ENCODE assay signal across 8 cellular contexts in genomic region chr16:49484454-49484853, GRCh38.
DNase-seq lines count a peak whose midpoint lies in the region; ATAC-seq, FAIRE-seq and TF ChIP-seq lines count a peak whose summit lies in the region.

No MANE protein-coding gene starts in this region.

- no TSS peak for BruUV-seq in GM12878 (replicated peaks; lab: Mats Ljungman, UMichigan)

- H3K79me2 ChIP-seq in GM12878 (ENCODE audit: control insufficient read depth, insufficient read depth, low read length) = no peaks in the 10 kb centered on the region

- TF ChIP-seq POLR2A in GM12891 (IDR thresholded peaks at IDR 0.05; ENCODE audit: low read depth, low read length) (no peak), GM12878 (IDR thresholded peaks at IDR 0.05; ENCODE audit: low read depth, low read length) (no peak), right lobe of liver (IDR thresholded peaks at IDR 0.05) (no peak)

- TF ChIP-seq CTCF in GM12878 (IDR thresholded peaks at IDR 0.05 in 2 of 3, conservative IDR thresholded peaks at IDR 0.05 in 1 of 3; ENCODE audit: control insufficient read depth in 2 of 3, extremely low read depth in 1 of 3, insufficient read depth in 1 of 3, low read depth in 3 of 3, low read length in 3 of 3) (no peak), right lobe of liver (IDR thresholded peaks at IDR 0.05) (no peak), thoracic aorta (IDR thresholded peaks at IDR 0.05) (no peak)

- in situ Hi-C loops in GM12878 (cut with MboI) = no loop called here

- no peaks in the 10 kb centered on the region for H3K9me3 ChIP-seq in GM12878 (replicated peaks; ENCODE audit: control insufficient read depth, insufficient read depth, low read length)
- H3K9me3 ChIP-seq in right lobe of liver = no peaks in the 10 kb centered on the region
- peaks cover 7% of the 10 kb centered on the region for H3K9me3 ChIP-seq in thoracic aorta

- no peak overlapping the region for H2AFZ ChIP-seq in GM12878 (ENCODE audit: control insufficient read depth, low read depth, low read length)

- no peaks in the 10 kb centered on the region for H3K36me3 ChIP-seq in GM12878 (ENCODE audit: control insufficient read depth in 2 of 2, insufficient read depth in 2 of 2, low read length in 1 of 2)
- H3K36me3 ChIP-seq in right lobe of liver = no peaks in the 10 kb centered on the region
- no peaks in the 10 kb centered on the region for H3K36me3 ChIP-seq in thoracic aorta

- peaks cover 0 to 2% of the 10 kb centered on the region in 2 experiments; a peak in 1 of 4 replicates for H3K27me3 ChIP-seq in GM12878 (replicated peaks in 1 of 2; ENCODE audit: control insufficient read depth in 2 of 2, insufficient read depth in 2 of 2, low read length in 1 of 2)
- H3K27me3 ChIP-seq in right lobe of liver = no peaks in the 10 kb centered on the region
- H3K27me3 ChIP-seq in thoracic aorta (replicated peaks; ENCODE audit: insufficient read depth) = no peaks in the 10 kb centered on the region

- no peak for TF ChIP-seq EP300 in GM12878 (IDR thresholded peaks at IDR 0.05; ENCODE audit: borderline replicate concordance in 1 of 2, control insufficient read depth in 1 of 2, low read depth in 2 of 2, low read length in 2 of 2)

- H3K4me1 ChIP-seq in GM12878 (ENCODE audit: control insufficient read depth, insufficient read depth, low read length) (no peaks in the 10 kb centered on the region), right lobe of liver (peaks cover 0 to 6% (median 2%) of the 10 kb centered on the region in 4 donors), thoracic aorta (ENCODE audit: control insufficient read depth in 1 of 2, low read depth in 2 of 2) (peaks cover 3 to 10% of the 10 kb centered on the region in 2 donors)

- intact Hi-C loops in GM12878 (cut with micrococcal nuclease; ENCODE audit: unreplicated experiment) = no loop called here
- intact Hi-C loops in right lobe of liver (cut with DNase I) = no loop called here

- RAD21 ChIA-PET in GM12878 (lab: Charles Lee; ENCODE audit: unreplicated experiment) = no interaction called here

- H3K4me2 ChIP-seq in GM12878 (ENCODE audit: control insufficient read depth, insufficient read depth) = 0 out of 2 replicates have a peak overlapping the region, but pooled peaks have one; percentile 13

- no peak overlapping the region for H3K27ac ChIP-seq in GM12878 (ENCODE audit: control insufficient read depth, insufficient read depth)
- peak overlapping the region in 2 of 3 donors; percentile 60 to 63 for H3K27ac ChIP-seq in right lobe of liver
- H3K27ac ChIP-seq in thoracic aorta = peak overlapping the region in 1 of 2 donors; percentile 72

- no peaks in the 10 kb centered on the region for H4K20me1 ChIP-seq in GM12878 (ENCODE audit: control insufficient read depth, insufficient read depth)

- FAIRE-seq in GM12891 (lab: Jason Lieb, UNC) (peak; percentile 75), GM12878 (lab: Jason Lieb, UNC) (no peak)

- DNase-seq in GM12891 (ENCODE audit: insufficient read length, low spot score) (peak; percentile 78), GM12878 (ENCODE audit: low read depth, low spot score) (no peak), right lobe of liver (peak; percentile 84 to 95 (median 92)), thoracic aorta (ENCODE audit: low spot score) (peak; percentile 43), NCI-H1417 (lab: John Stamatoyannopoulos, UW) (no peak), NCI-H345 treated with DMSO at 0.1 percent for 48 hours (lab: John Stamatoyannopoulos, UW; ENCODE audit: unreplicated experiment) (no peak)

- 7% methylated on average over 18 of the region's 18 CpGs for WGBS in GM12878 (ENCODE audit: insufficient coverage, insufficient replicate concordance, low lambda C conversion rate, missing lambda C conversion rate)
- 18% methylated on average over 3 of the region's 18 CpGs for WGBS in right lobe of liver (ENCODE audit: insufficient coverage, low coverage, low lambda C conversion rate, missing lambda C conversion rate)

- no peak for TF ChIP-seq RAD21 in GM12878 (IDR thresholded peaks at IDR 0.05; ENCODE audit: insufficient read depth, low read depth, low read length)

- no peak overlapping the region for H3K9ac ChIP-seq in GM12878 (ENCODE audit: control insufficient read depth, insufficient read depth, low read length)

- ATAC-seq in HG03354 (IDR thresholded peaks at IDR 0.05; ENCODE audit: poor library complexity, severe bottlenecking, unreplicated experiment) = peak; percentile 89
- ATAC-seq in GM12878 = peak; percentile 87
- peak; percentile 100 for ATAC-seq in right lobe of liver
- ATAC-seq in thoracic aorta (ENCODE audit: insufficient number of reproducible peaks, low FRiP score, low read depth) = peak; percentile 56
- no peak for ATAC-seq in HG02870 (IDR thresholded peaks at IDR 0.05; ENCODE audit: unreplicated experiment)

- POLR2A ChIA-PET in GM12878 (lab: Charles Lee) = no interaction called here

- H3K4me3 ChIP-seq in GM12878 (no peak overlapping the region), right lobe of liver (no peak overlapping the region), thoracic aorta (peak overlapping the region; percentile 59)

- SMC1A ChIA-PET in GM12878 (lab: Charles Lee; ENCODE audit: uncharacterized antibody, unreplicated experiment) = no interaction called here

- CTCF ChIA-PET in GM12878 (lab: Yijun Ruan, JAX) = no interaction called here

TF ChIP-seq in GM12891, 5 proteins besides CTCF, POLR2A, EP300 and RAD21:
- TF ChIP-seq TAF1 (IDR thresholded peaks at IDR 0.05; ENCODE audit: low read depth, low read length) (no peak), POU2F2 (IDR thresholded peaks at IDR 0.05; ENCODE audit: low read depth, low read length) (no peak), SPI1 (IDR thresholded peaks at IDR 0.05; ENCODE audit: low read depth, low read length) (no peak), PAX5 (IDR thresholded peaks at IDR 0.05; ENCODE audit: insufficient read depth, low read length, severe bottlenecking) (no peak), POLR2AphosphoS5 (IDR thresholded peaks at IDR 0.05; ENCODE audit: low read depth, low read length) (no peak)
TF ChIP-seq in GM12891: peak in this region for 0.

TF ChIP-seq in GM12878, 131 proteins besides CTCF, POLR2A, EP300 and RAD21:
- no peak for TF ChIP-seq MAX (IDR thresholded peaks at IDR 0.05; ENCODE audit: low read depth, low read length)
- TF ChIP-seq RCOR1 (conservative IDR thresholded peaks at IDR 0.05; ENCODE audit: low read depth, low read length) = no peak
- TF ChIP-seq HDAC6 (IDR thresholded peaks at IDR 0.05; ENCODE audit: unreplicated experiment) = no peak
- no peak for TF ChIP-seq KDM1A (IDR thresholded peaks at IDR 0.05; ENCODE audit: borderline replicate concordance)
- TF ChIP-seq IRF4 (IDR thresholded peaks at IDR 0.05; ENCODE audit: low read depth, low read length) = no peak
- TF ChIP-seq PKNOX1 (IDR thresholded peaks at IDR 0.05) = no peak
- no peak for TF ChIP-seq SMAD1 (IDR thresholded peaks at IDR 0.05; ENCODE audit: low read depth, partially characterized antibody)
- TF ChIP-seq STAT1 (conservative IDR thresholded peaks at IDR 0.05) = no peak
TF ChIP-seq in GM12878: peak in this region for 0.

Comparison
In these comparisons a context has a peak if more than half of its experiments do, and no peak if none do; other contexts are left out.
1. DNase-seq: peak in GM12891 (single experiment), right lobe of liver (3 of 3) and thoracic aorta (single experiment); none in GM12878 (single experiment), NCI-H1417 (0 of 3) and NCI-H345 treated with DMSO at 0.1 percent for 48 hours (single experiment).